In genomic region chr7:32673275-32673983, GRCh38 we compare ENCODE assay signal across 34 cellular contexts.
"Had no signal": no experiment of that assay in that cellular context is flagged by ENCODE, and none has a peak within 500 bp of the region (broad histone marks: within the 10 kb centered on the region; RNA-seq: fewer than 3 reads in every experiment).

No MANE protein-coding gene starts in this region.

- H3K36me3 Mint-ChIP-seq: activated CD4-positive, alpha-beta memory T cell treated with anti-CD3 and anti-CD28 coated beads for 36 hours; activated naive CD4-positive, alpha-beta T cell treated with anti-CD3 and anti-CD28 coated beads, Interleukin-2, amount 10 ng/mL, durations not matched to agents 7 days and 5 days; activated naive CD8-positive, alpha-beta T cell treated with anti-CD3 and anti-CD28 coated beads, Interleukin-2, amount 10 ng/mL, durations not matched to agents 7 days and 5 days; type B pancreatic cell had no signal

- ATAC-seq: activated CD4-positive, CD25-positive, alpha-beta regulatory T cell treated with anti-CD3 and anti-CD28 coated beads, Interleukin-2, amount 50 U/mL, for 24 hours; gastrocnemius medialis; left cardiac atrium; left ventricle myocardium superior; mucosa of descending colon; natural killer cell treated with Interleukin-12 subunit alpha and Interleukin-12 subunit beta and Interleukin-15 and Interleukin-18, amount 100 ng/mL, for 72 hours; sciatic nerve had no signal

- FAIRE-seq: keratinocyte, TTC549 had no signal

- H3K27ac Mint-ChIP-seq: activated CD4-positive, alpha-beta memory T cell treated with anti-CD3 and anti-CD28 coated beads for 36 hours; activated CD4-positive, alpha-beta T cell treated with anti-CD3 and anti-CD28 coated beads, Interleukin-2, amount 10 ng/mL, durations not matched to agents 24 days and 14 days; activated naive CD4-positive, alpha-beta T cell treated with anti-CD3 and anti-CD28 coated beads, Interleukin-2, amount 10 ng/mL, durations not matched to agents 7 days and 5 days; activated naive CD8-positive, alpha-beta T cell treated with anti-CD3 and anti-CD28 coated beads, Interleukin-2, amount 10 ng/mL, durations not matched to agents 7 days and 5 days; activated T-cell treated with anti-CD3 and anti-CD28 coated beads, Interleukin-2, amount 50 U/mL, for 24 hours; natural killer cell treated with Interleukin-12 subunit alpha and Interleukin-12 subunit beta and Interleukin-15 and Interleukin-18, amount 100 ng/mL, for 72 hours; stimulated activated naive CD8-positive, alpha-beta T cell treated with anti-CD3 and anti-CD28 coated beads, Interleukin-15, Interleukin-2, amounts not matched to agents 100 ng/mL and 50 ng/mL, for 24 hours; T-helper 1 cell treated with Interleukin-12 subunit alpha and Interleukin-12 subunit beta and Interleukin-4 antibody, amounts not matched to agents 30 μg/mL and 1 μg/mL, for 36 hours; type B pancreatic cell had no signal

- H3K4me1 ChIP-seq: ascending aorta, uterus had no signal

- H3K4me3 ChIP-seq: ascending aorta, cardiac muscle cell, esophagus muscularis mucosa, gastrocnemius medialis, mucosa of descending colon, skin epidermis, uterus had no signal

- H3K27ac ChIP-seq: ascending aorta, cardiac muscle cell, esophagus muscularis mucosa, gastrocnemius medialis, neutrophil, skin epidermis, uterus, VCaP had no signal

- H3K27me3 ChIP-seq: ascending aorta, cardiac muscle cell, esophagus muscularis mucosa, gastrocnemius medialis, neutrophil, uterus had no signal

- H3K4me1 Mint-ChIP-seq: activated CD4-positive, alpha-beta T cell treated with anti-CD3 and anti-CD28 coated beads, Interleukin-2, amount 10 ng/mL, durations not matched to agents 24 days and 14 days; activated naive CD4-positive, alpha-beta T cell treated with anti-CD3 and anti-CD28 coated beads, Interleukin-2, amount 10 ng/mL, durations not matched to agents 7 days and 5 days; activated naive CD8-positive, alpha-beta T cell treated with anti-CD3 and anti-CD28 coated beads, Interleukin-2, amount 10 ng/mL, durations not matched to agents 7 days and 5 days had no signal

- H3K9me3 ChIP-seq: ascending aorta, esophagus muscularis mucosa, gastrocnemius medialis, mucosa of descending colon, neutrophil, uterus had no signal

- DNase-seq: activated CD4-positive, alpha-beta memory T cell treated with anti-CD3 and anti-CD28 coated beads for 36 hours; activated CD4-positive, alpha-beta T cell treated with anti-CD3 and anti-CD28 coated beads, Interleukin-2, amount 10 ng/mL, durations not matched to agents 24 days and 14 days; activated CD8-positive, alpha-beta memory T cell treated with anti-CD3 and anti-CD28 coated beads, Interleukin-2, amount 50 U/mL, for 48 hours; activated gamma-delta T cell; activated naive CD4-positive, alpha-beta T cell treated with anti-CD3 and anti-CD28 coated beads, Interleukin-2, amount 10 ng/mL, durations not matched to agents 7 days and 5 days; activated naive CD8-positive, alpha-beta T cell treated with anti-CD3 and anti-CD28 coated beads, Interleukin-2, amount 10 ng/mL, durations not matched to agents 7 days and 5 days; activated T-cell treated with anti-CD3 and anti-CD28 coated beads, Interleukin-2, amount 50 U/mL, for 24 hours; cortex of kidney; gastrocnemius medialis; head of caudate nucleus; hippocampal formation; left cardiac atrium; left ventricle myocardium superior; mucosa of descending colon; stimulated activated CD4-positive, alpha-beta T cell treated with anti-CD3 and anti-CD28 coated beads, Interleukin-12 subunit alpha, Interleukin-12 subunit beta, amount 100 ng/mL, for 4 hours; stimulated activated CD4-positive, alpha-beta T cell treated with anti-CD3 and anti-CD28 coated beads, Interleukin-4, amount 100 ng/mL, for 1 hour; substantia nigra; T-helper 9 cell; uterus had no signal

- H3K36me3 ChIP-seq: ascending aorta, gastrocnemius medialis, neutrophil, uterus had no signal

- H3K4me3 Mint-ChIP-seq: activated CD4-positive, alpha-beta memory T cell treated with anti-CD3 and anti-CD28 coated beads for 36 hours; activated CD4-positive, alpha-beta T cell treated with anti-CD3 and anti-CD28 coated beads, Interleukin-2, amount 10 ng/mL, durations not matched to agents 24 days and 14 days; activated naive CD4-positive, alpha-beta T cell treated with anti-CD3 and anti-CD28 coated beads, Interleukin-2, amount 10 ng/mL, durations not matched to agents 7 days and 5 days; activated naive CD8-positive, alpha-beta T cell treated with anti-CD3 and anti-CD28 coated beads, Interleukin-2, amount 10 ng/mL, durations not matched to agents 7 days and 5 days; activated T-cell treated with anti-CD3 and anti-CD28 coated beads, Interleukin-2, amount 50 U/mL, for 24 hours; brain; natural killer cell treated with Interleukin-12 subunit alpha and Interleukin-12 subunit beta and Interleukin-15 and Interleukin-18, amount 100 ng/mL, for 72 hours; stimulated activated naive CD8-positive, alpha-beta T cell treated with anti-CD3 and anti-CD28 coated beads, Interleukin-15, Interleukin-2, amounts not matched to agents 100 ng/mL and 50 ng/mL, for 24 hours; T-helper 1 cell treated with Interleukin-12 subunit alpha and Interleukin-12 subunit beta and Interleukin-4 antibody, amounts not matched to agents 30 μg/mL and 1 μg/mL, for 36 hours; type B pancreatic cell had no signal

- H3K27me3 Mint-ChIP-seq: brain; stimulated activated naive CD8-positive, alpha-beta T cell treated with anti-CD3 and anti-CD28 coated beads, Interleukin-15, Interleukin-2, amounts not matched to agents 100 ng/mL and 50 ng/mL, for 24 hours; type B pancreatic cell had no signal

- H3K9me3 Mint-ChIP-seq: activated CD4-positive, alpha-beta memory T cell treated with anti-CD3 and anti-CD28 coated beads for 36 hours; activated CD4-positive, alpha-beta T cell treated with anti-CD3 and anti-CD28 coated beads, Interleukin-2, amount 10 ng/mL, durations not matched to agents 24 days and 14 days; activated naive CD4-positive, alpha-beta T cell treated with anti-CD3 and anti-CD28 coated beads, Interleukin-2, amount 10 ng/mL, durations not matched to agents 7 days and 5 days; activated naive CD8-positive, alpha-beta T cell treated with anti-CD3 and anti-CD28 coated beads, Interleukin-2, amount 10 ng/mL, durations not matched to agents 7 days and 5 days; activated T-cell treated with anti-CD3 and anti-CD28 coated beads, Interleukin-2, amount 50 U/mL, for 24 hours; natural killer cell treated with Interleukin-12 subunit alpha and Interleukin-12 subunit beta and Interleukin-15 and Interleukin-18, amount 100 ng/mL, for 72 hours; stimulated activated naive CD8-positive, alpha-beta T cell treated with anti-CD3 and anti-CD28 coated beads, Interleukin-15, Interleukin-2, amounts not matched to agents 100 ng/mL and 50 ng/mL, for 24 hours; T-helper 1 cell treated with Interleukin-12 subunit alpha and Interleukin-12 subunit beta and Interleukin-4 antibody, amounts not matched to agents 30 μg/mL and 1 μg/mL, for 36 hours had no signal
